ENCODE assay signal across 32 cellular contexts in the genomic region with DNA sequence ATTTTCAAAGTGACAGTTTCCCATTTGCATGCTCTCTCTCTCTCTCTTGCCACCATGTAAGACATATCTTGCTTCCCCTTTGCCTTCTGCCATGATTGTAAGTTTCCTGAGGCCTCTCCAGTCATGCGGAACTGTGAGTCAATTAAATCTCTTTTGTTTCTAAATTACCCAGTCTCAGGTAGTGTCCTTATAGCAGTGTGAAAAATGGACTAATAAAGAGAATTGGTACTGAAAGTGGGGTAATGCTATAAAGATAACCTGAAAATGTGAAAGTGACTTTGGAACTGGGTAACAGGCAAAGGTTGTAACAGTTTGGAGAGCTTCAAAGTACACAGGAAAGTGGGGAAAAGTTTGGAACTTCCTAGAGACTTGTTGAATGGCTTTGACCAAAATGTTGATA.
"Had no signal": no experiment of that assay in that cellular context is flagged by ENCODE, and none has a peak within 500 bp of the region (broad histone marks: within the 10 kb centered on the region; RNA-seq: fewer than 3 reads in every experiment).

No MANE protein-coding gene starts in this region.

- H3K27ac Mint-ChIP-seq: activated CD4-positive, alpha-beta memory T cell treated with anti-CD3 and anti-CD28 coated beads for 36 hours; activated CD4-positive, alpha-beta T cell treated with anti-CD3 and anti-CD28 coated beads for 36 hours; activated CD4-positive, alpha-beta T cell treated with anti-CD3 and anti-CD28 coated beads, Interleukin-2, amount 10 ng/mL, durations not matched to agents 24 days and 14 days; activated CD8-positive, alpha-beta memory T cell treated with anti-CD3 and anti-CD28 coated beads, Interleukin-2, amount 10 ng/mL, durations not matched to agents 7 days and 5 days; activated CD8-positive, alpha-beta T cell treated with anti-CD3 and anti-CD28 coated beads, Interleukin-2, amount 10 ng/mL, durations not matched to agents 7 days and 5 days; activated naive CD4-positive, alpha-beta T cell treated with anti-CD3 and anti-CD28 coated beads for 36 hours; activated naive CD4-positive, alpha-beta T cell treated with anti-CD3 and anti-CD28 coated beads, Interleukin-2, amount 50 U/mL, for 24 hours; activated naive CD8-positive, alpha-beta T cell treated with anti-CD3 and anti-CD28 coated beads for 36 hours; activated naive CD8-positive, alpha-beta T cell treated with anti-CD3 and anti-CD28 coated beads, Interleukin-2, amount 50 U/mL, for 24 hours; activated T-helper 1 cell treated with anti-CD3 and anti-CD28 coated beads, Interleukin-12 subunit alpha, Interleukin-12 subunit beta, Interleukin-2, Interleukin-4 antibody, amounts not matched to agents 30 ng/mL and 10 ng/mL and 1 ng/mL, durations not matched to agents 14 hours and 24 hours and 36 hours; activated T-helper 2 cell treated with anti-CD3 and anti-CD28 coated beads, Interferon-gamma antibody, Interleukin-2, Interleukin-4, amounts not matched to agents 10 μg/mL and 5 μg/mL and 100 μg/mL, durations not matched to agents 14 hours and 24 hours and 36 hours; effector memory CD8-positive, alpha-beta T cell had no signal

- H3K36me3 ChIP-seq: adrenal gland, esophagus muscularis mucosa, gastrocnemius medialis, heart left ventricle had no signal

- H3K27me3 Mint-ChIP-seq: activated CD4-positive, alpha-beta memory T cell treated with anti-CD3 and anti-CD28 coated beads for 36 hours; activated CD4-positive, alpha-beta T cell treated with anti-CD3 and anti-CD28 coated beads for 36 hours; activated CD4-positive, alpha-beta T cell treated with anti-CD3 and anti-CD28 coated beads, Interleukin-2, amount 10 ng/mL, durations not matched to agents 24 days and 14 days; activated CD8-positive, alpha-beta memory T cell treated with anti-CD3 and anti-CD28 coated beads, Interleukin-2, amount 10 ng/mL, durations not matched to agents 7 days and 5 days; activated naive CD4-positive, alpha-beta T cell treated with anti-CD3 and anti-CD28 coated beads, Interleukin-2, amount 50 U/mL, for 24 hours; activated naive CD8-positive, alpha-beta T cell treated with anti-CD3 and anti-CD28 coated beads for 36 hours; activated naive CD8-positive, alpha-beta T cell treated with anti-CD3 and anti-CD28 coated beads, Interleukin-2, amount 50 U/mL, for 24 hours; effector memory CD8-positive, alpha-beta T cell had no signal

- DNase-seq: activated CD4-positive, alpha-beta memory T cell treated with anti-CD3 and anti-CD28 coated beads for 36 hours; activated CD4-positive, alpha-beta T cell treated with anti-CD3 and anti-CD28 coated beads for 36 hours; activated CD4-positive, alpha-beta T cell treated with anti-CD3 and anti-CD28 coated beads, Interleukin-2, amount 10 ng/mL, durations not matched to agents 24 days and 14 days; activated CD4-positive, CD25-positive, alpha-beta regulatory T cell; activated CD4-positive, CD25-positive, alpha-beta regulatory T cell treated with anti-CD3 and anti-CD28 coated beads, Interleukin-2, amount 50 U/mL, for 72 hours; activated CD8-positive, alpha-beta memory T cell treated with anti-CD3 and anti-CD28 coated beads, Interleukin-2, amount 10 ng/mL, durations not matched to agents 7 days and 5 days; activated CD8-positive, alpha-beta memory T cell treated with anti-CD3 and anti-CD28 coated beads, Interleukin-2, amount 50 U/mL, for 4 hours; activated CD8-positive, alpha-beta T cell treated with anti-CD3 and anti-CD28 coated beads, Interleukin-2, amount 10 ng/mL, durations not matched to agents 7 days and 5 days; activated effector memory CD4-positive, alpha-beta T cell treated with anti-CD3 and anti-CD28 coated beads, Interleukin-2, amount 50 U/mL, for 16 hours; activated naive CD4-positive, alpha-beta T cell treated with anti-CD3 and anti-CD28 coated beads for 36 hours; activated naive CD8-positive, alpha-beta T cell treated with anti-CD3 and anti-CD28 coated beads for 36 hours; activated naive CD8-positive, alpha-beta T cell treated with anti-CD3 and anti-CD28 coated beads, Interleukin-2, amount 50 U/mL, for 24 hours; activated T-cell treated with anti-CD3 and anti-CD28 coated beads, Interleukin-2, amount 50 U/mL, for 1 hour; activated T-cell treated with anti-CD3 and anti-CD28 coated beads, Interleukin-2, amount 50 U/mL, for 48 hours; adrenal gland; amygdala; aorta; body of pancreas; caudate nucleus; cortex of kidney; dermis blood vessel endothelial cell; effector CD4-positive, alpha-beta T cell; effector memory CD8-positive, alpha-beta T cell; erythroblast; foreskin keratinocyte; gastrocnemius medialis; glutamatergic neuron; heart left ventricle had no signal

- H3K4me3 Mint-ChIP-seq: activated CD4-positive, alpha-beta memory T cell treated with anti-CD3 and anti-CD28 coated beads for 36 hours; activated CD4-positive, alpha-beta T cell treated with anti-CD3 and anti-CD28 coated beads for 36 hours; activated CD4-positive, alpha-beta T cell treated with anti-CD3 and anti-CD28 coated beads, Interleukin-2, amount 10 ng/mL, durations not matched to agents 24 days and 14 days; activated CD8-positive, alpha-beta memory T cell treated with anti-CD3 and anti-CD28 coated beads, Interleukin-2, amount 10 ng/mL, durations not matched to agents 7 days and 5 days; activated CD8-positive, alpha-beta T cell treated with anti-CD3 and anti-CD28 coated beads, Interleukin-2, amount 10 ng/mL, durations not matched to agents 7 days and 5 days; activated naive CD4-positive, alpha-beta T cell treated with anti-CD3 and anti-CD28 coated beads for 36 hours; activated naive CD4-positive, alpha-beta T cell treated with anti-CD3 and anti-CD28 coated beads, Interleukin-2, amount 50 U/mL, for 24 hours; activated naive CD8-positive, alpha-beta T cell treated with anti-CD3 and anti-CD28 coated beads for 36 hours; activated naive CD8-positive, alpha-beta T cell treated with anti-CD3 and anti-CD28 coated beads, Interleukin-2, amount 50 U/mL, for 24 hours; activated T-helper 1 cell treated with anti-CD3 and anti-CD28 coated beads, Interleukin-12 subunit alpha, Interleukin-12 subunit beta, Interleukin-2, Interleukin-4 antibody, amounts not matched to agents 30 ng/mL and 10 ng/mL and 1 ng/mL, durations not matched to agents 14 hours and 24 hours and 36 hours; effector memory CD8-positive, alpha-beta T cell had no signal

- H3K9me3 Mint-ChIP-seq: activated CD4-positive, alpha-beta T cell treated with anti-CD3 and anti-CD28 coated beads, Interleukin-2, amount 10 ng/mL, durations not matched to agents 24 days and 14 days; activated naive CD4-positive, alpha-beta T cell treated with anti-CD3 and anti-CD28 coated beads, Interleukin-2, amount 50 U/mL, for 24 hours; activated T-helper 1 cell treated with anti-CD3 and anti-CD28 coated beads, Interleukin-12 subunit alpha, Interleukin-12 subunit beta, Interleukin-2, Interleukin-4 antibody, amounts not matched to agents 30 ng/mL and 10 ng/mL and 1 ng/mL, durations not matched to agents 14 hours and 24 hours and 36 hours had no signal

- H3K9me3 ChIP-seq: adrenal gland, body of pancreas, gastrocnemius medialis had no signal

- H3K27me3 ChIP-seq: adrenal gland, body of pancreas, esophagus muscularis mucosa, foreskin keratinocyte, gastrocnemius medialis, heart left ventricle had no signal

- H3K4me3 ChIP-seq: adrenal gland, body of pancreas, esophagus muscularis mucosa, gastrocnemius medialis, heart left ventricle had no signal

- H3K4me1 ChIP-seq: adrenal gland, body of pancreas, esophagus muscularis mucosa, foreskin keratinocyte, gastrocnemius medialis had no signal

- ATAC-seq: activated CD4-positive, alpha-beta T cell treated with anti-CD3 and anti-CD28 coated beads for 36 hours; activated CD8-positive, alpha-beta memory T cell treated with anti-CD3 and anti-CD28 coated beads, Interleukin-2, amount 10 ng/mL, durations not matched to agents 7 days and 5 days; activated CD8-positive, alpha-beta T cell treated with anti-CD3 and anti-CD28 coated beads, Interleukin-2, amount 10 ng/mL, durations not matched to agents 7 days and 5 days; activated naive CD8-positive, alpha-beta T cell treated with anti-CD3 and anti-CD28 coated beads, Interleukin-2, amount 50 U/mL, for 24 hours; body of pancreas; effector memory CD8-positive, alpha-beta T cell; foreskin keratinocyte; gastrocnemius medialis; heart left ventricle had no signal

- H3K27ac ChIP-seq: adrenal gland, body of pancreas, esophagus muscularis mucosa, foreskin keratinocyte, gastrocnemius medialis, heart left ventricle had no signal

- H3K4me1 Mint-ChIP-seq: activated CD4-positive, alpha-beta T cell treated with anti-CD3 and anti-CD28 coated beads for 36 hours; activated CD4-positive, alpha-beta T cell treated with anti-CD3 and anti-CD28 coated beads, Interleukin-2, amount 10 ng/mL, durations not matched to agents 24 days and 14 days; activated CD8-positive, alpha-beta memory T cell treated with anti-CD3 and anti-CD28 coated beads, Interleukin-2, amount 10 ng/mL, durations not matched to agents 7 days and 5 days; activated naive CD4-positive, alpha-beta T cell treated with anti-CD3 and anti-CD28 coated beads, Interleukin-2, amount 50 U/mL, for 24 hours; activated naive CD8-positive, alpha-beta T cell treated with anti-CD3 and anti-CD28 coated beads for 36 hours; activated naive CD8-positive, alpha-beta T cell treated with anti-CD3 and anti-CD28 coated beads, Interleukin-2, amount 50 U/mL, for 24 hours had no signal

- H3K36me3 Mint-ChIP-seq: activated CD4-positive, alpha-beta memory T cell treated with anti-CD3 and anti-CD28 coated beads for 36 hours; activated CD8-positive, alpha-beta memory T cell treated with anti-CD3 and anti-CD28 coated beads, Interleukin-2, amount 10 ng/mL, durations not matched to agents 7 days and 5 days; activated naive CD4-positive, alpha-beta T cell treated with anti-CD3 and anti-CD28 coated beads, Interleukin-2, amount 50 U/mL, for 24 hours; activated naive CD8-positive, alpha-beta T cell treated with anti-CD3 and anti-CD28 coated beads for 36 hours had no signal
